Comparison of ENCODE assay signal across 18 cellular contexts in genomic region chr16:58536278-58536677, GRCh38. TPM values are rescaled to one million over a fixed set of nuclear protein-coding genes. Genes with fewer than 3 reads are reported as not detected.
A peak's percentile ranks its signal among the peaks of the same experiment; 100 is the strongest.
DNase-seq lines count a peak whose midpoint lies in the region; ATAC-seq and TF ChIP-seq lines count a peak whose summit lies in the region.
"Had no signal": no experiment of that assay in that cellular context is flagged by ENCODE, and none has a peak within 500 bp of the region (broad histone marks: within the 10 kb centered on the region; RNA-seq: fewer than 3 reads in every experiment).

No MANE protein-coding gene starts in this region.

- no peak for DNase-seq in left ventricle myocardium inferior
- DNase-seq in left cardiac atrium = no peak
- no peak for DNase-seq in pons (ENCODE audit: low spot score)
- DNase-seq in sciatic nerve (ENCODE audit: low spot score) = no peak
- DNase-seq: CD4-positive, CD25-positive, alpha-beta regulatory T cell; CD8-positive, alpha-beta T cell; DMS153; DND-41; GDM1; H9 had no signal

- H3K27me3 ChIP-seq in left ventricle myocardium inferior (ENCODE audit: low read depth) = no peaks in the 10 kb centered on the region
- no peaks in the 10 kb centered on the region for H3K27me3 ChIP-seq in liver (ENCODE audit: control insufficient read depth in 4 of 4, insufficient read depth in 4 of 4, low read length in 3 of 4)
- H3K27me3 ChIP-seq: BLaER1 had no signal

- H3K36me3 ChIP-seq in left ventricle myocardium inferior = peaks cover 94% of the 10 kb centered on the region
- H3K36me3 ChIP-seq in HEK293 (ENCODE audit: control insufficient read depth in 2 of 2, insufficient read depth in 1 of 2, low read length in 2 of 2) = peaks cover 76 to 98% of the 10 kb centered on the region in 2 experiments
- peaks cover 19 to 86% (median 72%) of the 10 kb centered on the region in 4 donors for H3K36me3 ChIP-seq in liver (ENCODE audit: control insufficient read depth in 4 of 4, insufficient read depth in 3 of 4, low read depth in 1 of 4, low read length in 3 of 4)

- TF ChIP-seq CTCF in left ventricle myocardium inferior (IDR thresholded peaks at IDR 0.05; ENCODE audit: borderline replicate concordance) (no peak), HEK293 (tag by site-specific recombination; IDR thresholded peaks at IDR 0.05) (no peak), liver (IDR thresholded peaks at IDR 0.05; ENCODE audit: low read depth, low read length, missing input control) (no peak)

- H3K9ac ChIP-seq in liver (ENCODE audit: low read depth in 1 of 2, low read length in 2 of 2) = no peak overlapping the region
- H3K9ac ChIP-seq: BLaER1 had no signal

- ATAC-seq in left cardiac atrium = no peak
- ATAC-seq in sciatic nerve = no peak
- ATAC-seq: CD8-positive, alpha-beta T cell; GM12878; GM23338 had no signal

- H3K4me1 ChIP-seq in left ventricle myocardium inferior (peaks cover 68% of the 10 kb centered on the region), HEK293 (ENCODE audit: control insufficient read depth, insufficient read depth, low read length) (no peaks in the 10 kb centered on the region), liver (ENCODE audit: control insufficient read depth in 4 of 4, insufficient read depth in 4 of 4, low read length in 3 of 4) (peaks cover 0 to 7% (median 3%) of the 10 kb centered on the region in 4 donors)
- H3K4me1 ChIP-seq: BLaER1 had no signal

- POLR2A ChIA-PET in HEK293 (lab: Yijun Ruan, JAX) = no interaction called here

- H3K27ac ChIP-seq in left ventricle myocardium inferior (replicated peaks) (peak overlapping the region; percentile 61), HEK293 (ENCODE audit: extremely low read depth, low read depth, low read length) (no peak overlapping the region), liver (ENCODE audit: low read depth in 1 of 2, low read length in 2 of 2) (no peak overlapping the region)
- H3K27ac ChIP-seq: 22Rv1, BLaER1, C4-2B had no signal

- H3K9me3 ChIP-seq in left ventricle myocardium inferior (replicated peaks) (no peaks in the 10 kb centered on the region), HEK293 (ENCODE audit: control insufficient read depth, insufficient read depth, low read depth, low read length) (no peaks in the 10 kb centered on the region), liver (ENCODE audit: control insufficient read depth in 4 of 4, low read length in 3 of 4) (no peaks in the 10 kb centered on the region)
- H3K9me3 ChIP-seq: BLaER1, Caco-2 had no signal

- CTCF ChIA-PET in HEK293 (lab: Yijun Ruan, JAX) = interaction anchor here (0.7 kb wide), 2 partner anchors 140 to 1063 kb away, joined by 3 to 4 read pairs; no protein-coding TSS in a partner anchor

- 61% methylated on average over 5 of the region's 5 CpGs for WGBS in liver

- TF ChIP-seq RAD21 in liver (IDR thresholded peaks at IDR 0.05) = no peak

- intact Hi-C loops in left ventricle myocardium inferior (cut with micrococcal nuclease) = loop anchor here (10.0 kb wide), 1 partner anchor 49 kb away; no protein-coding TSS in a partner anchor
- intact Hi-C loops in left cardiac atrium (cut with DNase I) = no loop called here
- intact Hi-C loops in sciatic nerve (cut with DNase I) = no loop called here

- no peak overlapping the region for H3K4me3 ChIP-seq in left ventricle myocardium inferior
- no peak overlapping the region for H3K4me3 ChIP-seq in HEK293 (ENCODE audit: low read depth, low read length)
- H3K4me3 ChIP-seq in liver (ENCODE audit: low read depth in 1 of 3, low read length in 3 of 3) = no peak overlapping the region
- H3K4me3 ChIP-seq: BLaER1, GM12878, GM23338 had no signal

TF ChIP-seq in HEK293, 187 proteins besides CTCF, POLR2A, EP300 and RAD21:
- no peak for TF ChIP-seq ZNF37A (tag by site-specific recombination; IDR thresholded peaks at IDR 0.05)
- no peak for TF ChIP-seq ZNF140 (tag by site-specific recombination; IDR thresholded peaks at IDR 0.05)
- TF ChIP-seq ZNF664 (tag by site-specific recombination; IDR thresholded peaks at IDR 0.05) = 0 out of 2 replicates have a peak, but pooled peaks have one; percentile 42

TF ChIP-seq in liver, 16 proteins besides CTCF, POLR2A, EP300 and RAD21:
- TF ChIP-seq HNF4G (IDR thresholded peaks at IDR 0.05) (peak; percentile 31), ZBTB33 (IDR thresholded peaks at IDR 0.05) (no peak), MAX (IDR thresholded peaks at IDR 0.05) (no peak), HNF4A (conservative IDR thresholded peaks at IDR 0.05) (peak; percentile 59 to 73)
TF ChIP-seq in liver: peak in this region for 2.

RNA-seq across cellular contexts. Expression of gene SETD6, which starts 21.0 kb away (rescaled TPM):
- total RNA-seq in left ventricle myocardium inferior (16.8 TPM), left cardiac atrium (10 to 100 TPM; 10.7 to 10.8 TPM), liver (10 to 100 TPM in 1 of 2 donors, 1 to 10 TPM in 1; 6.9 to 17.7 TPM), sciatic nerve (18.2 TPM)
- 10 to 100 TPM in 1 of 2 donors, 1 to 10 TPM in 1; 9.2 to 11.2 TPM for polyA plus RNA-seq in liver

RNA-seq across cellular contexts. Expression of gene NDRG4, which starts 36.3 kb away (rescaled TPM):
- total RNA-seq in left ventricle myocardium inferior (763 TPM), left cardiac atrium (100 to 1,000 TPM; 121 to 153 TPM), liver (1 to 10 TPM in 1 of 2 donors, under 1 TPM in 1; 0.93 to 1.1 TPM), sciatic nerve (7.4 TPM)
- under 1 TPM; 0.40 to 0.80 TPM for polyA plus RNA-seq in liver
- total RNA-seq: CD8-positive, alpha-beta T cell had no signal

Comparison
In these comparisons a context has a peak if more than half of its experiments do, and no peak if none do; other contexts are left out.
1. RNA of gene NDRG4, which starts 36.3 kb away (total RNA-seq): 763 TPM in left ventricle myocardium inferior (single experiment) and 121 to 153 TPM in left cardiac atrium; 7.4 TPM in sciatic nerve (single experiment) and 0.93 to 1.1 TPM in liver; every median in the first group is over 10 times any median in the second.